Comparison of ENCODE assay signal across 22 cellular contexts in the genomic region with DNA sequence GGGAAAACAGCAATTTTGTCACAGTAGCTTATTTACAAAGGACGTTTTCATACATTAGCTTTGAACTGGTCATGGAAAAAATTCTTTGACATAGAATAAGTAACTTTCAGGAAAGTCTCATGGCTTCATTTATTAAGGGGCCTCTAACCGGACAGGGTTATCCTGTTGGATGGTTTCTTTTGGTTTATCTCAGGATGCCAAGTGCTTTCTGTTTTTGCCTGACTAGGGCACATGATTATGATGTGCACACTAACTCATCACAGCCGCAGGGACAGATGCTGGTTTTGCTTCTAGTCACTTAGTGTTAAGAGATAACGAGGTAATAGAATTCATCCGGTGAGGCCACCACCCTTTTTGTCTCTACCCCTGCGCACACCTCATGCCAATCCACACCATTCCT.
"Had no signal": no experiment of that assay in that cellular context is flagged by ENCODE, and none has a peak within 500 bp of the region (broad histone marks: within the 10 kb centered on the region; RNA-seq: fewer than 3 reads in every experiment).

No MANE protein-coding gene starts in this region.

- ATAC-seq: activated CD4-positive, CD25-positive, alpha-beta regulatory T cell treated with anti-CD3 and anti-CD28 coated beads, Interleukin-2, amount 50 U/mL, for 24 hours; activated CD8-positive, alpha-beta memory T cell treated with anti-CD3 and anti-CD28 coated beads, Interleukin-2, amount 10 ng/mL, durations not matched to agents 7 days and 5 days; activated T-helper 17 cell treated with anti-CD3 and anti-CD28 coated beads, Interleukin-2, amount 50 U/mL, for 72 hours; body of pancreas; K562; T-cell had no signal

- H3K27ac Mint-ChIP-seq: activated CD8-positive, alpha-beta memory T cell treated with anti-CD3 and anti-CD28 coated beads, Interleukin-2, amount 10 ng/mL, durations not matched to agents 7 days and 5 days; activated naive CD4-positive, alpha-beta T cell treated with anti-CD3 and anti-CD28 coated beads for 36 hours; activated T-cell treated with anti-CD3 and anti-CD28 coated beads, Interleukin-2, amount 50 U/mL, for 24 hours; activated T-helper 17 cell treated with anti-CD3 and anti-CD28 coated beads, Interleukin-2, amount 50 U/mL, for 72 hours had no signal

- H3K27me3 Mint-ChIP-seq: activated T-cell treated with anti-CD3 and anti-CD28 coated beads, Interleukin-2, amount 50 U/mL, for 24 hours; activated T-helper 17 cell treated with anti-CD3 and anti-CD28 coated beads, Interleukin-2, amount 50 U/mL, for 72 hours had no signal

- H3K9me3 Mint-ChIP-seq: activated naive CD4-positive, alpha-beta T cell treated with anti-CD3 and anti-CD28 coated beads for 36 hours; activated T-cell treated with anti-CD3 and anti-CD28 coated beads, Interleukin-2, amount 50 U/mL, for 24 hours; activated T-helper 17 cell treated with anti-CD3 and anti-CD28 coated beads, Interleukin-2, amount 50 U/mL, for 72 hours had no signal

- DNase-seq: activated CD4-positive, alpha-beta T cell treated with anti-CD3 and anti-CD28 coated beads for 48 hours; activated CD4-positive, alpha-beta T cell treated with anti-CD3 and anti-CD28 coated beads, Interleukin-2, amount 50 U/mL, for 48 hours; activated CD8-positive, alpha-beta memory T cell treated with anti-CD3 and anti-CD28 coated beads, Interleukin-2, amount 10 ng/mL, durations not matched to agents 7 days and 5 days; activated gamma-delta T cell; activated naive CD4-positive, alpha-beta T cell treated with anti-CD3 and anti-CD28 coated beads for 36 hours; activated T-cell treated with anti-CD3 and anti-CD28 coated beads, Interleukin-2, amount 50 U/mL, for 24 hours; amniotic stem cell; body of pancreas; Karpas-422; NCI-H2029 treated with DMSO at 0.1 percent for 48 hours; NCI-H446; NCI-H524; NK-92 treated with Interleukin-12 subunit alpha and Interleukin-12 subunit beta, amount 100 ng/mL, for 24 hours; Peyer's patch; Right ventricle myocardium superior; SJCRH30; T-cell; T-helper 2 cell; T1000 had no signal

- H3K4me3 Mint-ChIP-seq: activated CD8-positive, alpha-beta memory T cell treated with anti-CD3 and anti-CD28 coated beads, Interleukin-2, amount 10 ng/mL, durations not matched to agents 7 days and 5 days; activated T-cell treated with anti-CD3 and anti-CD28 coated beads, Interleukin-2, amount 50 U/mL, for 24 hours; activated T-helper 17 cell treated with anti-CD3 and anti-CD28 coated beads, Interleukin-2, amount 50 U/mL, for 72 hours; T-cell had no signal

- H3K36me3 Mint-ChIP-seq: activated CD8-positive, alpha-beta memory T cell treated with anti-CD3 and anti-CD28 coated beads, Interleukin-2, amount 10 ng/mL, durations not matched to agents 7 days and 5 days; T-cell had no signal
